In genomic region chr22:44409211-44409648, GRCh38 we compare ENCODE assay signal across 2 cellular contexts.
TF ChIP-seq lines count a peak whose summit lies in the region.

No MANE protein-coding gene starts in this region.

TF ChIP-seq in SK-N-SH, 30 proteins besides CTCF, POLR2A, EP300 and RAD21 (continued from another document):
- TF ChIP-seq NFIC (IDR thresholded peaks at IDR 0.05; ENCODE audit: borderline replicate concordance) (no peak), PBX3 (IDR thresholded peaks at IDR 0.05) (no peak), FOXM1 (IDR thresholded peaks at IDR 0.05; ENCODE audit: low read depth) (no peak), YY1 (IDR thresholded peaks at IDR 0.05; ENCODE audit: low read depth) (no peak)

TF ChIP-seq in SK-N-SH treated with all-trans-retinoic acid at 6 μM for 48 hours, 23 proteins besides CTCF, POLR2A, EP300 and RAD21 (continued from another document):
- TF ChIP-seq TSHZ2 (CRISPR knock-in tag; IDR thresholded peaks at IDR 0.05) (no peak), GLIS3 (CRISPR knock-in tag; IDR thresholded peaks at IDR 0.05) (no peak)
